Comparison of ENCODE assay signal across 1 cellular context in the genomic region with DNA sequence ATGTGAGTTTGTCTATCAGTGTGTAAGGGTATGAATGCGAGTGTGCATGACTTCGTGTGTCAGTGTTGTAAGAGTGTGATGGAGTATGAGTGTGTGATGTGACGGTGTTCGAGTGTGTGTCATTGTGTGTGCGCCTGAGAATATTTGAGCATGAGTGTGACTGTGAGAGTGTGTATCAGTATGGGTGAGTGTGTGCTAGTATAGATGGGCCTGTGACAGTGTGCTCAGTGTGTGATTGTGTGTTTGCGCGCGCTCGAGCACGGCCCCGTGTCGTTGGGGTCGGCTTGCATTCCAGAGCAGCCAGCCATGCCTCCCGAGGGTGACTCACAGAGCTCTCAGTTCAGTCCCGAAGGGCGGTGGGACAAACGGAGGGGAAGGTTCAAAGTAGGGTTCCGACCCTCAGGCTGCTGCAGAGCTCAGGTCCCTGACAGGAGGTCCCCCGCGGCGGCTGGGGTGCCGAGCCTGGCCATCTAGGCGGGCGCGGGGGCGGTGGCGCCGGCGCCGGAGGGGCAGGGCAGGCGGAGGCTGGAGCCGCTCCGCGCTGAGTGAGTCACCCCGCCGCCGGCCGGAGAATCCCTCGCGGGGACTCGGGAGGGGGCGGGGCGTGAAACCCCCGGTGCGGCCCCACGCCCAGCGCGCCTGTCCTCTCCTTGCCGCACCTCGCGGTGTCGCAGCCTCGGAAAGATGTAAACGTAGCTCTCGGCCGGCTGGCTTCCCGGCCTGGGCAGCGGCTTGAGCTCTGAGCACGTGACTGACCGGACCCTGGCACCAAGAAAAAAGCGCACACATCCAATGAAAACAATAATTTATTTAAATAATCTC.
TF ChIP-seq lines count a peak whose summit lies in the region.

No MANE protein-coding gene starts in this region.

TF ChIP-seq in HepG2, 621 proteins besides CTCF, POLR2A, EP300 and RAD21 (continued from another document and continues in another):
- TF ChIP-seq, protein P1, sequence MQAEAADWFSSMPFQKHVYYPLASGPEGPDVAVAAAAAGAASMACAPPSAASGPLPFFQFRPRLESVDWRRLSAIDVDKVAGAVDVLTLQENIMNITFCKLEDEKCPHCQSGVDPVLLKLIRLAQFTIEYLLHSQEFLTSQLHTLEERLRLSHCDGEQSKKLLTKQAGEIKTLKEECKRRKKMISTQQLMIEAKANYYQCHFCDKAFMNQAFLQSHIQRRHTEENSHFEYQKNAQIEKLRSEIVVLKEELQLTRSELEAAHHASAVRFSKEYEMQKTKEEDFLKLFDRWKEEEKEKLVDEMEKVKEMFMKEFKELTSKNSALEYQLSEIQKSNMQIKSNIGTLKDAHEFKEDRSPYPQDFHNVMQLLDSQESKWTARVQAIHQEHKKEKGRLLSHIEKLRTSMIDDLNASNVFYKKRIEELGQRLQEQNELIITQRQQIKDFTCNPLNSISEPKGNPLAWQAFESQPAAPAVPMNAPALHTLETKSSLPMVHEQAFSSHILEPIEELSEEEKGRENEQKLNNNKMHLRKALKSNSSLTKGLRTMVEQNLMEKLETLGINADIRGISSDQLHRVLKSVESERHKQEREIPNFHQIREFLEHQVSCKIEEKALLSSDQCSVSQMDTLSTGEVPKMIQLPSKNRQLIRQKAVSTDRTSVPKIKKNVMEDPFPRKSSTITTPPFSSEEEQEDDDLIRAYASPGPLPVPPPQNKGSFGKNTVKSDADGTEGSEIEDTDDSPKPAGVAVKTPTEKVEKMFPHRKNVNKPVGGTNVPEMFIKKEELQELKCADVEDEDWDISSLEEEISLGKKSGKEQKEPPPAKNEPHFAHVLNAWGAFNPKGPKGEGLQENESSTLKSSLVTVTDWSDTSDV (CRISPR knock-in tag; IDR thresholded peaks at IDR 0.05) = no peak
- TF ChIP-seq ZNF614 (CRISPR knock-in tag; IDR thresholded peaks at IDR 0.05; ENCODE audit: borderline replicate concordance) (peak; percentile 54; the same call in 1 of the 2 replicates), KLF13 (CRISPR knock-in tag; IDR thresholded peaks at IDR 0.05) (peak; percentile 6; the same call in 1 of the 2 replicates), POGZ (CRISPR knock-in tag; IDR thresholded peaks at IDR 0.05) (0 out of 2 replicates have a peak, but pooled peaks have one; percentile 72), ZNF713 (CRISPR knock-in tag; IDR thresholded peaks at IDR 0.05) (0 out of 2 replicates have a peak, but pooled peaks have one; percentile 72), CHD2 (IDR thresholded peaks at IDR 0.05; ENCODE audit: low read depth, low read length) (no peak), ZBTB8A (CRISPR knock-in tag; IDR thresholded peaks at IDR 0.05; ENCODE audit: borderline replicate concordance, low read depth) (no peak), NBN (conservative IDR thresholded peaks at IDR 0.05) (peak; percentile 78; the same call in 1 of the 2 replicates), ZFAT (CRISPR knock-in tag; conservative IDR thresholded peaks at IDR 0.05) (no peak), SRSF1 (optimal IDR thresholded peaks at IDR 0.05; ENCODE audit: low read depth, low read length) (no peak), FOSL1 (CRISPR knock-in tag; IDR thresholded peaks at IDR 0.05; ENCODE audit: borderline replicate concordance) (peak; percentile 22; the same call in 1 of the 2 replicates), ZNF737 (CRISPR knock-in tag; IDR thresholded peaks at IDR 0.05; ENCODE audit: borderline replicate concordance) (0 out of 2 replicates have a peak, but pooled peaks have one; percentile 38), NRL (CRISPR knock-in tag; IDR thresholded peaks at IDR 0.05; ENCODE audit: borderline replicate concordance) (peak; percentile 61; the same call in 1 of the 2 replicates), ZNF616 (CRISPR knock-in tag; IDR thresholded peaks at IDR 0.05; ENCODE audit: low read depth) (0 out of 2 replicates have a peak, but pooled peaks have one; percentile 54), KLF16 (CRISPR knock-in tag; IDR thresholded peaks at IDR 0.05) (0 out of 4 replicates have a peak, but pooled peaks of 1 of the 2 experiments have one; percentile 50), ZMYM4 (CRISPR knock-in tag; IDR thresholded peaks at IDR 0.05) (peak; percentile 24; the same call in 1 of the 2 replicates), FOXP1 (IDR thresholded peaks at IDR 0.05) (peak; percentile 39; the same call in 1 of the 2 replicates), FOXP1 (CRISPR knock-in tag; IDR thresholded peaks at IDR 0.05) (no peak), RAD51 (IDR thresholded peaks at IDR 0.05; ENCODE audit: borderline replicate concordance) (no peak; the same call in 1 of the 2 replicates), MBD4 (IDR thresholded peaks at IDR 0.05; ENCODE audit: borderline replicate concordance, low read length) (no peak), SAP130 (CRISPR knock-in tag; IDR thresholded peaks at IDR 0.05; ENCODE audit: low read depth) (0 out of 2 replicates have a peak, but pooled peaks have one; percentile 44), SOX5 (CRISPR knock-in tag; IDR thresholded peaks at IDR 0.05; ENCODE audit: borderline replicate concordance) (no peak), YY1 (IDR thresholded peaks at IDR 0.05; ENCODE audit: insufficient read depth, insufficient replicate concordance, low read depth, low read length) (peak; percentile 22), MEIS2 (CRISPR knock-in tag; IDR thresholded peaks at IDR 0.05) (0 out of 2 replicates have a peak, but pooled peaks have one; percentile 32), MIER3 (CRISPR knock-in tag; IDR thresholded peaks at IDR 0.05; ENCODE audit: borderline replicate concordance) (no peak), ZFP90 (CRISPR knock-in tag; IDR thresholded peaks at IDR 0.05; ENCODE audit: borderline replicate concordance) (0 out of 2 replicates have a peak, but pooled peaks have one; percentile 73), EZH2 (conservative IDR thresholded peaks at IDR 0.05; ENCODE audit: low read depth, low read length) (peak; percentile 39; the same call in 1 of the 2 replicates), SAFB2 (CRISPR knock-in tag; IDR thresholded peaks at IDR 0.05; ENCODE audit: borderline replicate concordance, low read depth) (no peak), GTF2F1 (IDR thresholded peaks at IDR 0.05; ENCODE audit: low read length) (no peak)
- TF ChIP-seq, protein P2, sequence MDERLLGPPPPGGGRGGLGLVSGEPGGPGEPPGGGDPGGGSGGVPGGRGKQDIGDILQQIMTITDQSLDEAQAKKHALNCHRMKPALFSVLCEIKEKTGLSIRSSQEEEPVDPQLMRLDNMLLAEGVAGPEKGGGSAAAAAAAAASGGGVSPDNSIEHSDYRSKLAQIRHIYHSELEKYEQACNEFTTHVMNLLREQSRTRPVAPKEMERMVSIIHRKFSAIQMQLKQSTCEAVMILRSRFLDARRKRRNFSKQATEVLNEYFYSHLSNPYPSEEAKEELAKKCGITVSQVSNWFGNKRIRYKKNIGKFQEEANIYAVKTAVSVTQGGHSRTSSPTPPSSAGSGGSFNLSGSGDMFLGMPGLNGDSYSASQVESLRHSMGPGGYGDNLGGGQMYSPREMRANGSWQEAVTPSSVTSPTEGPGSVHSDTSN (CRISPR knock-in tag; IDR thresholded peaks at IDR 0.05) = no peak
- TF ChIP-seq, protein P3, sequence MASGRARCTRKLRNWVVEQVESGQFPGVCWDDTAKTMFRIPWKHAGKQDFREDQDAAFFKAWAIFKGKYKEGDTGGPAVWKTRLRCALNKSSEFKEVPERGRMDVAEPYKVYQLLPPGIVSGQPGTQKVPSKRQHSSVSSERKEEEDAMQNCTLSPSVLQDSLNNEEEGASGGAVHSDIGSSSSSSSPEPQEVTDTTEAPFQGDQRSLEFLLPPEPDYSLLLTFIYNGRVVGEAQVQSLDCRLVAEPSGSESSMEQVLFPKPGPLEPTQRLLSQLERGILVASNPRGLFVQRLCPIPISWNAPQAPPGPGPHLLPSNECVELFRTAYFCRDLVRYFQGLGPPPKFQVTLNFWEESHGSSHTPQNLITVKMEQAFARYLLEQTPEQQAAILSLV (CRISPR knock-in tag; IDR thresholded peaks at IDR 0.05; ENCODE audit: borderline replicate concordance) = peak; percentile 48; the same call in 1 of the 2 replicates
- TF ChIP-seq, protein P4, sequence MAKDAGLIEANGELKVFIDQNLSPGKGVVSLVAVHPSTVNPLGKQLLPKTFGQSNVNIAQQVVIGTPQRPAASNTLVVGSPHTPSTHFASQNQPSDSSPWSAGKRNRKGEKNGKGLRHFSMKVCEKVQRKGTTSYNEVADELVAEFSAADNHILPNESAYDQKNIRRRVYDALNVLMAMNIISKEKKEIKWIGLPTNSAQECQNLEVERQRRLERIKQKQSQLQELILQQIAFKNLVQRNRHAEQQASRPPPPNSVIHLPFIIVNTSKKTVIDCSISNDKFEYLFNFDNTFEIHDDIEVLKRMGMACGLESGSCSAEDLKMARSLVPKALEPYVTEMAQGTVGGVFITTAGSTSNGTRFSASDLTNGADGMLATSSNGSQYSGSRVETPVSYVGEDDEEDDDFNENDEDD (CRISPR knock-in tag; IDR thresholded peaks at IDR 0.05; ENCODE audit: borderline replicate concordance) = peak; percentile 60; the same call in 1 of the 2 replicates
- TF ChIP-seq, protein P5, sequence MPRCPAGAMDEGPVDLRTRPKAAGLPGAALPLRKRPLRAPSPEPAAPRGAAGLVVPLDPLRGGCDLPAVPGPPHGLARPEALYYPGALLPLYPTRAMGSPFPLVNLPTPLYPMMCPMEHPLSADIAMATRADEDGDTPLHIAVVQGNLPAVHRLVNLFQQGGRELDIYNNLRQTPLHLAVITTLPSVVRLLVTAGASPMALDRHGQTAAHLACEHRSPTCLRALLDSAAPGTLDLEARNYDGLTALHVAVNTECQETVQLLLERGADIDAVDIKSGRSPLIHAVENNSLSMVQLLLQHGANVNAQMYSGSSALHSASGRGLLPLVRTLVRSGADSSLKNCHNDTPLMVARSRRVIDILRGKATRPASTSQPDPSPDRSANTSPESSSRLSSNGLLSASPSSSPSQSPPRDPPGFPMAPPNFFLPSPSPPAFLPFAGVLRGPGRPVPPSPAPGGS (CRISPR knock-in tag; IDR thresholded peaks at IDR 0.05) = no peak
- TF ChIP-seq, protein P6, sequence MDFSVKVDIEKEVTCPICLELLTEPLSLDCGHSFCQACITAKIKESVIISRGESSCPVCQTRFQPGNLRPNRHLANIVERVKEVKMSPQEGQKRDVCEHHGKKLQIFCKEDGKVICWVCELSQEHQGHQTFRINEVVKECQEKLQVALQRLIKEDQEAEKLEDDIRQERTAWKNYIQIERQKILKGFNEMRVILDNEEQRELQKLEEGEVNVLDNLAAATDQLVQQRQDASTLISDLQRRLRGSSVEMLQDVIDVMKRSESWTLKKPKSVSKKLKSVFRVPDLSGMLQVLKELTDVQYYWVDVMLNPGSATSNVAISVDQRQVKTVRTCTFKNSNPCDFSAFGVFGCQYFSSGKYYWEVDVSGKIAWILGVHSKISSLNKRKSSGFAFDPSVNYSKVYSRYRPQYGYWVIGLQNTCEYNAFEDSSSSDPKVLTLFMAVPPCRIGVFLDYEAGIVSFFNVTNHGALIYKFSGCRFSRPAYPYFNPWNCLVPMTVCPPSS (IDR thresholded peaks at IDR 0.05) = no peak
- TF ChIP-seq, protein P7, sequence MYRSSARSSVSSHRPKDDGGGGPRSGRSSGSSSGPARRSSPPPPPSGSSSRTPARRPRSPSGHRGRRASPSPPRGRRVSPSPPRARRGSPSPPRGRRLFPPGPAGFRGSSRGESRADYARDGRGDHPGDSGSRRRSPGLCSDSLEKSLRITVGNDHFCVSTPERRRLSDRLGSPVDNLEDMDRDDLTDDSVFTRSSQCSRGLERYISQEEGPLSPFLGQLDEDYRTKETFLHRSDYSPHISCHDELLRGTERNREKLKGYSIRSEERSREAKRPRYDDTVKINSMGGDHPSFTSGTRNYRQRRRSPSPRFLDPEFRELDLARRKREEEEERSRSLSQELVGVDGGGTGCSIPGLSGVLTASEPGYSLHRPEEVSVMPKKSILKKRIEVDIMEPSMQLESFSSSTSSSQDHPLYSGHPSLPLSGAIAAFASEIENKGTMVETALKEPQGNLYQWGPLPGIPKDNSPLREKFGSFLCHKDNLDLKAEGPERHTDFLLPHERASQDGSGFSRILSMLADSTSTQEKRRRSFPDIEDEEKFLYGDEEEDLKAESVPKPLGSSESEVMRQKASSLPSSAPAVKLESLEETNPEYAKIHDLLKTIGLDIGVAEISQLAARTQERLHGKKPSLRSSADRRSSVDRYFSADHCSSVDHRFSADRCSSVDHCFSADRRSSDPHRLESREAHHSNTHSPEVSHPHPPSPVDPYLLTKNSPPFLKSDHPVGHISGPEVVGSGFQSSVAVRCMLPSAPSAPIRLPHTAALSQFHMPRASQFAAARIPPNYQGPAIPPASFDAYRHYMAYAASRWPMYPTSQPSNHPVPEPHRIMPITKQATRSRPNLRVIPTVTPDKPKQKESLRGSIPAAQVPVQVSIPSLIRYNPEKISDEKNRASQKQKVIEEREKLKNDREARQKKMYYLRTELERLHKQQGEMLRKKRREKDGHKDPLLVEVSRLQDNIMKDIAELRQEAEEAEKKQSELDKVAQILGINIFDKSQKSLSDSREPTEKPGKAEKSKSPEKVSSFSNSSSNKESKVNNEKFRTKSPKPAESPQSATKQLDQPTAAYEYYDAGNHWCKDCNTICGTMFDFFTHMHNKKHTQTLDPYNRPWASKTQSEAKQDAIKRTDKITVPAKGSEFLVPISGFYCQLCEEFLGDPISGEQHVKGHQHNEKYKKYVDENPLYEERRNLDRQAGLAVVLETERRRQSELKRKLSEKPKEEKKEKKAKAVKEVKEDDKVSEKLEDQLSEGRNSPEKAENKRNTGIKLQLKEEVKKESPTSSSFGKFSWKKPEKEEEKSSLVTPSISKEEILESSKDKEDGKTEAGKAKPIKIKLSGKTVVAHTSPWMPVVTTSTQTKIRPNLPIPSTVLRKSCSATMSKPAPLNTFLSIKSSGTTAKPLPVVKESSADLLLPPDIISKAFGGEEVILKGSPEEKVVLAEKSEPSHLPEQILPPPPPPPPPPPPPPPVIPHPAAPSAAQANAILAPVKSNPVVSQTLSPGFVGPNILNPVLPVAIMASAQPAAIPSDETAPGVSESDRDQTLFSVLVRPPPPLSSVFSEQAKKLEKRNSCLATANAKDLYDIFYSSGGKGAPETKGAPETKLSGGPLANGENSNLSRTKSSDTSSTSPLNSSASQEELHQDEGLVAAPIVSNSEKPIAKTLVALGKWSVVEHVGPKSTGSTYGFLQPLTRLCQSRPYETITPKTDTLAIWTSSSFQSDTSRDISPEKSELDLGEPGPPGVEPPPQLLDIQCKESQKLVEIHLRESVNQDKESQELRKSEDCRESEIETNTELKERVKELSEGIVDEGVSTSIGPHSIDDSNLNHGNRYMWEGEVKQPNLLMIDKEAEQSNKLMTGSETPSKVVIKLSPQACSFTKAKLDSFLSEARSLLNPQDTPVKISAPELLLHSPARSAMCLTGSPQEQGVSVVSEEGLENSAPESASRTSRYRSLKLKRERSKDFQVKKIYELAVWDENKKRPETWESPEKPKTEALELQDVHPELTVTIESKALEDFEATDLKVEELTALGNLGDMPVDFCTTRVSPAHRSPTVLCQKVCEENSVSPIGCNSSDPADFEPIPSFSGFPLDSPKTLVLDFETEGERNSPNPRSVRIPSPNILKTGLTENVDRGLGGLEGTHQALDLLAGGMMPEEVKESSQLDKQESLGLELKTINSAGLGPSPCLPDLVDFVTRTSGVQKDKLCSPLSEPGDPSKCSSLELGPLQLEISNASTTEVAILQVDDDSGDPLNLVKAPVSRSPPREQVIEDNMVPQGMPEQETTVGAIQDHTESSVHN (CRISPR knock-in tag; IDR thresholded peaks at IDR 0.05) = no peak
- TF ChIP-seq, protein P8, sequence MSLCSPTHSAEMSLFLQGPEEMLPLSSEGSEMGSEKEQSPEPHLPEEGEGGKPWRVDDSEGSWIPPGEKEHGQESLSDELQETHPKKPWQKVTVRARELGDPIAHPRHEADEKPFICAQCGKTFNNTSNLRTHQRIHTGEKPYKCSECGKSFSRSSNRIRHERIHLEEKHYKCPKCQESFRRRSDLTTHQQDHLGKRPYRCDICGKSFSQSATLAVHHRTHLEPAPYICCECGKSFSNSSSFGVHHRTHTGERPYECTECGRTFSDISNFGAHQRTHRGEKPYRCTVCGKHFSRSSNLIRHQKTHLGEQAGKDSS (CRISPR knock-in tag; IDR thresholded peaks at IDR 0.05; ENCODE audit: borderline replicate concordance, low read depth) = peak; percentile 64; the same call in 1 of the 2 replicates
- TF ChIP-seq, protein P9, sequence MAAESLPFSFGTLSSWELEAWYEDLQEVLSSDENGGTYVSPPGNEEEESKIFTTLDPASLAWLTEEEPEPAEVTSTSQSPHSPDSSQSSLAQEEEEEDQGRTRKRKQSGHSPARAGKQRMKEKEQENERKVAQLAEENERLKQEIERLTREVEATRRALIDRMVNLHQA (CRISPR knock-in tag; IDR thresholded peaks at IDR 0.05) = no peak
